ENCODE assay signal across 19 cellular contexts in the genomic region with DNA sequence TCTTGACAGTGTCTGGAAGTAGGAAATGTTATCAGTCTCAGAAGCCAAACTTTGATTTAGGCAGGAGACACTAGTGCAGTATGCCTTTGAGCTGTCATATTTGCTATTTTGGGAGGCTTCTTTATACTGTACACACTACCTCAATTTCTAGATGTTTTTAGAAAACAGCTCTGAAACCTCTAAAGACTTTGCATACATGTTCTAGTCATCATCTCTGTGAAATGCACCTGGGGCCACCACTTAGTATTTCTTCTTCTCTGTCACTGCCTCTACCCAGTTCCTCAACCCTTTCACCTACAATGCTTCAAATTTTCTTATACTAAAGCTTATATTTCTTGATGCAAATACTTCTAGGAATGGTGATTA. TPM values are rescaled to one million over a fixed set of nuclear protein-coding genes. Genes with fewer than 3 reads are reported as not detected.
DNase-seq lines count a peak whose midpoint lies in the region; ATAC-seq and TF ChIP-seq lines count a peak whose summit lies in the region.
"Had no signal": no experiment of that assay in that cellular context is flagged by ENCODE, and none has a peak within 500 bp of the region (broad histone marks: within the 10 kb centered on the region; RNA-seq: fewer than 3 reads in every experiment).

No MANE protein-coding gene starts in this region.

- no peaks in the 10 kb centered on the region for H3K4me1 ChIP-seq in esophagus squamous epithelium
- H3K4me1 ChIP-seq: uterus had no signal

- H3K27me3 ChIP-seq in esophagus squamous epithelium, result no peaks in the 10 kb centered on the region
- H3K27me3 ChIP-seq: uterus had no signal

- POLR2A ChIA-PET in HEK293T (lab: Yijun Ruan, JAX), result no interaction called here

- DNase-seq in HEK293T (ENCODE audit: extremely low spot score) (no peak), ecto neural progenitor cell (ENCODE audit: low spot score) (no peak), NOMO-1 treated with dmso at 0.1 percent for 144 hours (lab: John Stamatoyannopoulos, UW; ENCODE audit: unreplicated experiment) (no peak), esophagus squamous epithelium (lab: John Stamatoyannopoulos, UW) (no peak)
- DNase-seq: activated CD8-positive, alpha-beta memory T cell treated with anti-CD3 and anti-CD28 coated beads, Interleukin-2, amount 50 U/mL, for 4 hours; amygdala; dermis blood vessel endothelial cell; GF-D8; HFFc6; left colon; NCI-H446; nephron progenitor cell; uterus had no signal

- no peak overlapping the region for H3K4me3 ChIP-seq in esophagus squamous epithelium
- H3K4me3 ChIP-seq: skin epidermis, uterus had no signal

- intact Hi-C loops in esophagus squamous epithelium (cut with DNase I), result no loop called here

- no peaks in the 10 kb centered on the region for H3K36me3 ChIP-seq in esophagus squamous epithelium
- H3K36me3 ChIP-seq: uterus had no signal

- no peak overlapping the region for H3K27ac ChIP-seq in esophagus squamous epithelium
- H3K27ac ChIP-seq: skin epidermis, uterus had no signal

- no peaks in the 10 kb centered on the region for H3K9me3 ChIP-seq in esophagus squamous epithelium
- H3K9me3 ChIP-seq: uterus had no signal

- ATAC-seq in GM18858 (IDR thresholded peaks at IDR 0.05; ENCODE audit: unreplicated experiment) (peak; percentile 90), GM21381 (IDR thresholded peaks at IDR 0.05; ENCODE audit: unreplicated experiment) (peak; percentile 89), HG02943 (IDR thresholded peaks at IDR 0.05; ENCODE audit: low read depth, unreplicated experiment) (peak; percentile 95), HG03558 (IDR thresholded peaks at IDR 0.05; ENCODE audit: extremely low read depth, unreplicated experiment) (peak; percentile 78)
- ATAC-seq: left colon, Right ventricle myocardium inferior had no signal

- TF ChIP-seq CTCF in esophagus squamous epithelium (IDR thresholded peaks at IDR 0.05), result no peak

- CTCF ChIA-PET in HEK293T (lab: Yijun Ruan, JAX), result interaction anchor here (1.2 kb wide), 1 partner anchor 193 kb away, joined by 3 read pairs; no protein-coding TSS in a partner anchor

- no peak for TF ChIP-seq POLR2A in esophagus squamous epithelium (IDR thresholded peaks at IDR 0.05)

TF ChIP-seq in HEK293T, 16 proteins besides CTCF, POLR2A, EP300 and RAD21:
- no peak for TF ChIP-seq ARNT (IDR thresholded peaks at IDR 0.05)
- no peak for TF ChIP-seq SUZ12 (IDR thresholded peaks at IDR 0.05)
- no peak for TF ChIP-seq NFRKB (IDR thresholded peaks at IDR 0.05)
- no peak for TF ChIP-seq HDGF (IDR thresholded peaks at IDR 0.05; ENCODE audit: borderline replicate concordance)
- TF ChIP-seq FOXK2 (IDR thresholded peaks at IDR 0.05), result no peak
- TF ChIP-seq SP1 (IDR thresholded peaks at IDR 0.05), result no peak
- no peak for TF ChIP-seq ELF4 (IDR thresholded peaks at IDR 0.05)
- no peak for TF ChIP-seq CTBP1 (IDR thresholded peaks at IDR 0.05; ENCODE audit: borderline replicate concordance)
- TF ChIP-seq TARDBP (IDR thresholded peaks at IDR 0.05), result no peak
- no peak for TF ChIP-seq ZNF384 (IDR thresholded peaks at IDR 0.05)
- no peak for TF ChIP-seq BHLHE40 (IDR thresholded peaks at IDR 0.05; ENCODE audit: borderline replicate concordance)
- TF ChIP-seq, protein P1, sequence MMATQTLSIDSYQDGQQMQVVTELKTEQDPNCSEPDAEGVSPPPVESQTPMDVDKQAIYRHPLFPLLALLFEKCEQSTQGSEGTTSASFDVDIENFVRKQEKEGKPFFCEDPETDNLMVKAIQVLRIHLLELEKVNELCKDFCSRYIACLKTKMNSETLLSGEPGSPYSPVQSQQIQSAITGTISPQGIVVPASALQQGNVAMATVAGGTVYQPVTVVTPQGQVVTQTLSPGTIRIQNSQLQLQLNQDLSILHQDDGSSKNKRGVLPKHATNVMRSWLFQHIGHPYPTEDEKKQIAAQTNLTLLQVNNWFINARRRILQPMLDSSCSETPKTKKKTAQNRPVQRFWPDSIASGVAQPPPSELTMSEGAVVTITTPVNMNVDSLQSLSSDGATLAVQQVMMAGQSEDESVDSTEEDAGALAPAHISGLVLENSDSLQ (IDR thresholded peaks at IDR 0.05), result no peak
- no peak for TF ChIP-seq FOXM1 (IDR thresholded peaks at IDR 0.05; ENCODE audit: borderline replicate concordance)
- no peak for TF ChIP-seq L3MBTL2 (conservative IDR thresholded peaks at IDR 0.05)
- no peak for TF ChIP-seq LEF1 (IDR thresholded peaks at IDR 0.05; ENCODE audit: borderline replicate concordance)
- no peak for TF ChIP-seq FOXA1 (IDR thresholded peaks at IDR 0.05)

RNA-seq across cellular contexts. Expression of a gene that starts 29.1 kb away (rescaled TPM):
- total RNA-seq in esophagus squamous epithelium, result 10 to 100 TPM; 11.8 to 22.6 (median 14.6) TPM
